ENCODE assay signal across 28 cellular contexts in the genomic region with DNA sequence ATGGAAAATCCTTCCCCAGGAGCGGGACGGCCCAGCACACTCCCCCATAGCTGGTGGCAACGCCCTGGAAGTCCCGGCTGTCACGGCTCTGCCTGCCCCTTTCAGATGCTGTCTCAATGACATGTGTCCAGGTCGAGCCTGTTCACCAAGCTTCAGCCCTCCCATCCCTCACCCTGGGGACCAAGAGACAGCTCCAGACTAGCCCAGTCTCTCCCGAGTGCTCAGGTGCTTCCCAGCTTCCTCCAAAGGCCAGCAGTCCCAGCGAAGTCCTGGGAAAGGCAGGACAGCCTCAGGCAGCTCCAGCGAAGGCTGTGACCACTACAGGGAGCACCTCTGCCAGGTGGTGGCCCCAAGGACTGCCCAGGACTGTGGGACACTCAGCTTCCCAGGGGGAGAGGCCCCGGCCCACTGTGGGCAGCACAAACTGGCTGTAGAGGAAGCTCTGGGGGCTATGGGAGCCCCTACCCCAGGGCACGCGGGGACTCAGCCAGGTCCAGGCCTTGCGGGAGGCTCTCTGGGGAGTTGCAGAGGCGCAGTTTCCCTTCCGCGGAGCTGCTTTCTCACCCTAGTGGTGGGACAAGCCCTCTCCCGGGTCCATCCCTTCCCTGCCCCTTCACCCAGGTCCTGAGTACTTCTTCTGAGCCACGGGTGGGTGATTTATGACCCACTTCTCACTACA. TPM values are rescaled to one million over a fixed set of nuclear protein-coding genes. Genes with fewer than 3 reads are reported as not detected.
DNase-seq lines count a peak whose midpoint lies in the region; ATAC-seq and TF ChIP-seq lines count a peak whose summit lies in the region.
"Had no signal": no experiment of that assay in that cellular context is flagged by ENCODE, and none has a peak within 500 bp of the region (broad histone marks: within the 10 kb centered on the region; RNA-seq: fewer than 3 reads in every experiment).

No MANE protein-coding gene starts in this region.

- H3K4me1 ChIP-seq in aorta (ENCODE audit: control insufficient read depth in 1 of 2, insufficient read depth in 2 of 2, low read length in 2 of 2) = no peaks in the 10 kb centered on the region
- H3K4me1 ChIP-seq: Peyer's patch had no signal

- H3K9me3 ChIP-seq in aorta (ENCODE audit: control insufficient read depth, low read length) = no peaks in the 10 kb centered on the region
- H3K9me3 ChIP-seq: breast epithelium, gastroesophageal sphincter, Peyer's patch, upper lobe of right lung had no signal

- TF ChIP-seq CTCF in coronary artery (IDR thresholded peaks at IDR 0.05) (no peak), mesothelial cell of epicardium (IDR thresholded peaks at IDR 0.05; ENCODE audit: unreplicated experiment) (no peak)

- no peaks in the 10 kb centered on the region for H3K27me3 ChIP-seq in aorta (ENCODE audit: control insufficient read depth in 1 of 2, insufficient read depth in 2 of 2, low read length in 1 of 2)
- H3K27me3 ChIP-seq: breast epithelium, gastroesophageal sphincter, hepatocyte, Peyer's patch, upper lobe of right lung had no signal

- CTCF ChIA-PET in activated CD8-positive, alpha-beta memory T cell treated with anti-CD3 and anti-CD28 coated beads, Interleukin-2, amount 10 ng/mL, durations not matched to agents 7 days and 5 days (lab: Charles Lee) = interaction anchor here (0.9 kb wide), 1 partner anchor 52 kb away, joined by 4 read pairs; no protein-coding TSS in a partner anchor

- DNase-seq in activated CD8-positive, alpha-beta memory T cell treated with anti-CD3 and anti-CD28 coated beads, Interleukin-2, amount 50 U/mL, for 48 hours = peak; percentile 20
- DNase-seq in activated CD8-positive, alpha-beta memory T cell treated with anti-CD3 and anti-CD28 coated beads, Interleukin-2, amount 10 ng/mL, durations not matched to agents 7 days and 5 days = no peak
- DNase-seq in coronary artery (ENCODE audit: low spot score) (peak; percentile 49), mesothelial cell of epicardium (ENCODE audit: low spot score in 2 of 2, unreplicated experiment in 2 of 2) (no peak), aorta (no peak), COLO668 (lab: John Stamatoyannopoulos, UW; ENCODE audit: unreplicated experiment) (no peak)
- no peak for DNase-seq in activated CD4-positive, alpha-beta T cell treated with anti-CD3 and anti-CD28 coated beads, Interleukin-2, amount 10 ng/mL, durations not matched to agents 24 days and 14 days
- DNase-seq: 8988T; activated CD4-positive, alpha-beta T cell treated with anti-CD3 and anti-CD28 coated beads for 4 hours; activated effector memory CD4-positive, alpha-beta T cell treated with Interleukin-2 at 50 U/mL for 16 hours; DND-41; Kasumi-1; left colon; mammary epithelial cell; NCI-H1417 treated with DMSO at 0.1 percent for 48 hours; NCI-H2029 treated with DMSO at 0.1 percent for 48 hours; NCI-H2227 treated with DMSO at 0.1 percent for 48 hours; SHP77 treated with DMSO at 0.1 percent for 48 hours; stimulated activated CD4-positive, alpha-beta T cell treated with anti-CD3 and anti-CD28 coated beads, Interleukin-4, amount 100 ng/mL, for 1 hour; upper lobe of right lung had no signal

- H3K27me3 Mint-ChIP-seq in activated CD8-positive, alpha-beta memory T cell treated with anti-CD3 and anti-CD28 coated beads, Interleukin-2, amount 10 ng/mL, durations not matched to agents 7 days and 5 days = no peaks in the 10 kb centered on the region
- no peaks in the 10 kb centered on the region for H3K27me3 Mint-ChIP-seq in mesothelial cell of epicardium (ENCODE audit: low read depth)
- H3K27me3 Mint-ChIP-seq in activated CD4-positive, alpha-beta T cell treated with anti-CD3 and anti-CD28 coated beads, Interleukin-2, amount 10 ng/mL, durations not matched to agents 24 days and 14 days = no peaks in the 10 kb centered on the region
- H3K27me3 Mint-ChIP-seq: activated naive CD8-positive, alpha-beta T cell had no signal

- intact Hi-C loops in aorta (cut with DNase I) = no loop called here
- intact Hi-C loops in activated CD4-positive, alpha-beta T cell treated with anti-CD3 and anti-CD28 coated beads, Interleukin-2, amount 10 ng/mL, durations not matched to agents 24 days and 14 days (cut with micrococcal nuclease) = no loop called here

- H3K36me3 Mint-ChIP-seq in activated CD8-positive, alpha-beta memory T cell treated with anti-CD3 and anti-CD28 coated beads, Interleukin-2, amount 10 ng/mL, durations not matched to agents 7 days and 5 days = no peaks in the 10 kb centered on the region
- no peaks in the 10 kb centered on the region for H3K36me3 Mint-ChIP-seq in mesothelial cell of epicardium
- H3K36me3 Mint-ChIP-seq in activated CD4-positive, alpha-beta T cell treated with anti-CD3 and anti-CD28 coated beads, Interleukin-2, amount 10 ng/mL, durations not matched to agents 24 days and 14 days (ENCODE audit: low read depth) = no peaks in the 10 kb centered on the region
- H3K36me3 Mint-ChIP-seq: activated naive CD8-positive, alpha-beta T cell had no signal

- WGBS in aorta, 2 donors = 81 to 86% methylated on average over 18 of the region's 18 CpGs

- no peak overlapping the region for H3K27ac ChIP-seq in coronary artery
- H3K27ac ChIP-seq in aorta (ENCODE audit: low read depth in 1 of 2, low read length in 2 of 2) = no peak overlapping the region
- H3K27ac ChIP-seq: breast epithelium, gastroesophageal sphincter, hepatocyte, Peyer's patch, upper lobe of right lung had no signal

- no peak overlapping the region for H3K27ac Mint-ChIP-seq in activated CD8-positive, alpha-beta memory T cell treated with anti-CD3 and anti-CD28 coated beads, Interleukin-2, amount 10 ng/mL, durations not matched to agents 7 days and 5 days
- peak overlapping the region; percentile 10 for H3K27ac Mint-ChIP-seq in mesothelial cell of epicardium
- no peak overlapping the region for H3K27ac Mint-ChIP-seq in activated CD4-positive, alpha-beta T cell treated with anti-CD3 and anti-CD28 coated beads, Interleukin-2, amount 10 ng/mL, durations not matched to agents 24 days and 14 days
- H3K27ac Mint-ChIP-seq: activated naive CD8-positive, alpha-beta T cell; progenitor cell of endocrine pancreas; T-helper 2 cell treated with Interferon-gamma antibody and Interleukin-4, amounts not matched to agents 5 μg/mL and 100 μg/mL, for 36 hours had no signal

- no peak overlapping the region for H3K4me3 Mint-ChIP-seq in activated CD8-positive, alpha-beta memory T cell treated with anti-CD3 and anti-CD28 coated beads, Interleukin-2, amount 10 ng/mL, durations not matched to agents 7 days and 5 days
- H3K4me3 Mint-ChIP-seq in mesothelial cell of epicardium = no peak overlapping the region
- H3K4me3 Mint-ChIP-seq in activated CD4-positive, alpha-beta T cell treated with anti-CD3 and anti-CD28 coated beads, Interleukin-2, amount 10 ng/mL, durations not matched to agents 24 days and 14 days = no peak overlapping the region
- H3K4me3 Mint-ChIP-seq: activated naive CD8-positive, alpha-beta T cell; T-helper 2 cell treated with Interferon-gamma antibody and Interleukin-4, amounts not matched to agents 5 μg/mL and 100 μg/mL, for 36 hours had no signal

- H3K9me3 Mint-ChIP-seq in activated CD8-positive, alpha-beta memory T cell treated with anti-CD3 and anti-CD28 coated beads, Interleukin-2, amount 10 ng/mL, durations not matched to agents 7 days and 5 days (ENCODE audit: low read depth) = no peaks in the 10 kb centered on the region
- peaks cover under 1% of the 10 kb centered on the region for H3K9me3 Mint-ChIP-seq in mesothelial cell of epicardium
- no peaks in the 10 kb centered on the region for H3K9me3 Mint-ChIP-seq in activated CD4-positive, alpha-beta T cell treated with anti-CD3 and anti-CD28 coated beads, Interleukin-2, amount 10 ng/mL, durations not matched to agents 24 days and 14 days
- H3K9me3 Mint-ChIP-seq: T-helper 2 cell treated with Interferon-gamma antibody and Interleukin-4, amounts not matched to agents 5 μg/mL and 100 μg/mL, for 36 hours had no signal

- no peak for ATAC-seq in activated CD8-positive, alpha-beta memory T cell treated with anti-CD3 and anti-CD28 coated beads, Interleukin-2, amount 10 ng/mL, durations not matched to agents 7 days and 5 days
- ATAC-seq in aorta (ENCODE audit: low FRiP score) (peak; percentile 8), GM18909 (IDR thresholded peaks at IDR 0.05; ENCODE audit: poor library complexity, unreplicated experiment) (no peak)
- ATAC-seq: gastroesophageal sphincter, left colon, upper lobe of right lung had no signal

- no peak overlapping the region for H3K4me3 ChIP-seq in coronary artery
- H3K4me3 ChIP-seq in aorta (ENCODE audit: low read length in 2 of 2) = no peak overlapping the region
- H3K4me3 ChIP-seq: breast epithelium, gastroesophageal sphincter, hepatocyte, Peyer's patch, upper lobe of right lung had no signal

- no peaks in the 10 kb centered on the region for H3K36me3 ChIP-seq in aorta (ENCODE audit: control insufficient read depth in 1 of 2, insufficient read depth in 2 of 2, low read length in 1 of 2)
- H3K36me3 ChIP-seq: breast epithelium, gastroesophageal sphincter, Peyer's patch, upper lobe of right lung had no signal

- peaks cover 3% of the 10 kb centered on the region for H3K4me1 Mint-ChIP-seq in activated CD8-positive, alpha-beta memory T cell treated with anti-CD3 and anti-CD28 coated beads, Interleukin-2, amount 10 ng/mL, durations not matched to agents 7 days and 5 days
- peaks cover 22% of the 10 kb centered on the region for H3K4me1 Mint-ChIP-seq in mesothelial cell of epicardium
- no peaks in the 10 kb centered on the region for H3K4me1 Mint-ChIP-seq in activated CD4-positive, alpha-beta T cell treated with anti-CD3 and anti-CD28 coated beads, Interleukin-2, amount 10 ng/mL, durations not matched to agents 24 days and 14 days

RNA-seq across cellular contexts. Expression of gene TNFAIP2, which starts 33.6 kb away (rescaled TPM):
- 1 to 10 TPM in 1 of 2 experiments, not detected in 1; 2.1 TPM for total RNA-seq in activated CD8-positive, alpha-beta memory T cell treated with anti-CD3 and anti-CD28 coated beads, Interleukin-2, amount 10 ng/mL, durations not matched to agents 7 days and 5 days
- total RNA-seq in mesothelial cell of epicardium (101 to 119 TPM (median 108 TPM) in 3 replicates), aorta (100 to 1,000 TPM in 1 of 2 donors, 10 to 100 TPM in 1; 87.3 to 219 TPM)
- 10 to 100 TPM; 26.8 to 90.8 TPM for polyA plus RNA-seq in aorta
- total RNA-seq in activated CD4-positive, alpha-beta T cell treated with anti-CD3 and anti-CD28 coated beads, Interleukin-2, amount 10 ng/mL, durations not matched to agents 24 days and 14 days = 0.37 and 0.50 TPM in 2 replicates

Comparison
In these comparisons a context has a peak if more than half of its experiments do, and no peak if none do; other contexts are left out.
1. DNase-seq: peak in activated CD8-positive, alpha-beta memory T cell treated with anti-CD3 and anti-CD28 coated beads, Interleukin-2, amount 50 U/mL, for 48 hours (single experiment) and coronary artery (single experiment); none in activated CD8-positive, alpha-beta memory T cell treated with anti-CD3 and anti-CD28 coated beads, Interleukin-2, amount 10 ng/mL, durations not matched to agents 7 days and 5 days (single experiment), mesothelial cell of epicardium (0 of 2), aorta (0 of 2), COLO668 (single experiment) and activated CD4-positive, alpha-beta T cell treated with anti-CD3 and anti-CD28 coated beads, Interleukin-2, amount 10 ng/mL, durations not matched to agents 24 days and 14 days (single experiment).
2. RNA of gene TNFAIP2, which starts 33.6 kb away (total RNA-seq): 87.3 to 219 TPM in aorta and 101 to 119 TPM in mesothelial cell of epicardium; 2.1 TPM in activated CD8-positive, alpha-beta memory T cell treated with anti-CD3 and anti-CD28 coated beads, Interleukin-2, amount 10 ng/mL, durations not matched to agents 7 days and 5 days and 0.37 to 0.50 TPM in activated CD4-positive, alpha-beta T cell treated with anti-CD3 and anti-CD28 coated beads, Interleukin-2, amount 10 ng/mL, durations not matched to agents 24 days and 14 days; every median in the first group is over 10 times any median in the second.